Comparison of ENCODE assay signal across 12 cellular contexts in genomic region chr14:105400016-105400415, GRCh38. TPM values are rescaled to one million over a fixed set of nuclear protein-coding genes. Genes with fewer than 3 reads are reported as not detected.
DNase-seq lines count a peak whose midpoint lies in the region; ATAC-seq and TF ChIP-seq lines count a peak whose summit lies in the region.
"Had no signal": no experiment of that assay in that cellular context is flagged by ENCODE, and none has a peak within 500 bp of the region (broad histone marks: within the 10 kb centered on the region; RNA-seq: fewer than 3 reads in every experiment).

No MANE protein-coding gene starts in this region.

- H4K8ac ChIP-seq in mesendoderm (ENCODE audit: low read depth, low read length), result no peak overlapping the region

- H3K4me2 ChIP-seq in GM23248 (ENCODE audit: unreplicated experiment) (no peak overlapping the region), mesendoderm (ENCODE audit: low read length) (no peak overlapping the region)

- no peaks in the 10 kb centered on the region for H3K27me3 ChIP-seq in CD4-positive, alpha-beta memory T cell (ENCODE audit: insufficient read depth, low read length)
- H3K27me3 ChIP-seq in GM23248 (replicated peaks; ENCODE audit: insufficient read depth) (no peaks in the 10 kb centered on the region), prostate gland (replicated peaks; ENCODE audit: insufficient read depth) (no peaks in the 10 kb centered on the region), mesendoderm (ENCODE audit: insufficient read depth, low read length, poor library complexity) (no peaks in the 10 kb centered on the region)
- H3K27me3 ChIP-seq: foreskin keratinocyte, transverse colon had no signal

- H4K20me1 ChIP-seq in GM23248 (ENCODE audit: insufficient read depth), result no peaks in the 10 kb centered on the region

- H3K79me2 ChIP-seq in GM23248 (ENCODE audit: insufficient read depth) (peaks cover 20% of the 10 kb centered on the region; the same call in 1 of the 2 replicates), mesendoderm (ENCODE audit: control insufficient read depth, insufficient read depth, low read length) (no peaks in the 10 kb centered on the region)

- no peak overlapping the region for H3K4me3 ChIP-seq in CD4-positive, alpha-beta memory T cell (ENCODE audit: low read length in 2 of 2)
- H3K4me3 ChIP-seq in GM23248 (peak overlapping the region; percentile 97; the same call in 1 of the 2 replicates), prostate gland (no peak overlapping the region), mesendoderm (ENCODE audit: low read length) (no peak overlapping the region)

- H3K27me3 Mint-ChIP-seq in CD4-positive, alpha-beta memory T cell, result no peaks in the 10 kb centered on the region
- H3K27me3 Mint-ChIP-seq in activated T-helper 17 cell treated with anti-CD3 and anti-CD28 coated beads, Interleukin-2, amount 50 U/mL, for 72 hours, result no peaks in the 10 kb centered on the region
- no peaks in the 10 kb centered on the region for H3K27me3 Mint-ChIP-seq in naive thymus-derived CD8-positive, alpha-beta T cell

- peak overlapping the region in 7 of 8 donors; percentile 0 to 84 (median 21) for H3K4me3 Mint-ChIP-seq in CD4-positive, alpha-beta memory T cell
- H3K4me3 Mint-ChIP-seq in activated T-helper 17 cell treated with anti-CD3 and anti-CD28 coated beads, Interleukin-2, amount 50 U/mL, for 72 hours, result peak overlapping the region; percentile 72
- H3K4me3 Mint-ChIP-seq in naive thymus-derived CD8-positive, alpha-beta T cell, result peak overlapping the region in 9 of 10 donors; percentile 13 to 89 (median 78)

- no peak overlapping the region for H3K18ac ChIP-seq in mesendoderm (ENCODE audit: low read length)

- peaks cover 0 to 25% (median 8%) of the 10 kb centered on the region in 8 donors for H3K9me3 Mint-ChIP-seq in CD4-positive, alpha-beta memory T cell
- peaks cover 9% of the 10 kb centered on the region for H3K9me3 Mint-ChIP-seq in activated T-helper 17 cell treated with anti-CD3 and anti-CD28 coated beads, Interleukin-2, amount 50 U/mL, for 72 hours
- peaks cover 0 to 35% (median 13%) of the 10 kb centered on the region in 9 donors for H3K9me3 Mint-ChIP-seq in naive thymus-derived CD8-positive, alpha-beta T cell

- TF ChIP-seq CTCF in prostate gland (IDR thresholded peaks at IDR 0.05), result no peak

- peaks cover 8 to 25% (median 15%) of the 10 kb centered on the region in 4 donors for H3K4me1 Mint-ChIP-seq in CD4-positive, alpha-beta memory T cell
- peaks cover 10% of the 10 kb centered on the region for H3K4me1 Mint-ChIP-seq in activated T-helper 17 cell treated with anti-CD3 and anti-CD28 coated beads, Interleukin-2, amount 50 U/mL, for 72 hours
- H3K4me1 Mint-ChIP-seq in naive thymus-derived CD8-positive, alpha-beta T cell, result peaks cover 15 to 43% (median 39%) of the 10 kb centered on the region in 4 donors

- intact Hi-C loops in CD4-positive, alpha-beta memory T cell (cut with micrococcal nuclease), result no loop called here
- intact Hi-C loops in prostate gland (cut with DNase I), result no loop called here

- no peak overlapping the region for H2BK15ac ChIP-seq in mesendoderm (replicated peaks; ENCODE audit: low read depth)

- no peak for TF ChIP-seq POLR2A in prostate gland (IDR thresholded peaks at IDR 0.05)

- H2AFZ ChIP-seq in GM23248, result no peak overlapping the region

- no peaks in the 10 kb centered on the region for H3K9me3 ChIP-seq in CD4-positive, alpha-beta memory T cell (ENCODE audit: control insufficient read depth in 1 of 2, low read length in 2 of 2)
- no peaks in the 10 kb centered on the region for H3K9me3 ChIP-seq in GM23248 (ENCODE audit: low read depth)
- H3K9me3 ChIP-seq in prostate gland, result no peaks in the 10 kb centered on the region
- H3K9me3 ChIP-seq: transverse colon had no signal

- H3K27ac Mint-ChIP-seq in CD4-positive, alpha-beta memory T cell, result peak overlapping the region in 2 of 7 donors; percentile 55 to 76
- peak overlapping the region; percentile 34 for H3K27ac Mint-ChIP-seq in activated T-helper 17 cell treated with anti-CD3 and anti-CD28 coated beads, Interleukin-2, amount 50 U/mL, for 72 hours
- H3K27ac Mint-ChIP-seq in naive thymus-derived CD8-positive, alpha-beta T cell, result peak overlapping the region in 5 of 10 donors; percentile 48 to 72 (median 60)

- H3K36me3 Mint-ChIP-seq in CD4-positive, alpha-beta memory T cell, result peaks cover 13 to 15% of the 10 kb centered on the region in 2 donors
- H3K36me3 Mint-ChIP-seq in activated T-helper 17 cell treated with anti-CD3 and anti-CD28 coated beads, Interleukin-2, amount 50 U/mL, for 72 hours (ENCODE audit: low read depth), result peaks cover 18% of the 10 kb centered on the region
- H3K36me3 Mint-ChIP-seq in naive thymus-derived CD8-positive, alpha-beta T cell, result peaks cover 12 to 20% (median 12%) of the 10 kb centered on the region in 3 donors

- no peak for DNase-seq in CD4-positive, alpha-beta memory T cell
- DNase-seq in GM23248 (no peak), prostate gland (ENCODE audit: low spot score) (no peak), GM03348 (ENCODE audit: low spot score) (no peak), mesendoderm (no peak)
- DNase-seq in naive thymus-derived CD8-positive, alpha-beta T cell, result no peak
- DNase-seq: effector CD4-positive, alpha-beta T cell; foreskin keratinocyte; NCI-H2171 treated with DMSO at 0.1 percent for 48 hours; transverse colon had no signal

- H3K56ac ChIP-seq in mesendoderm (ENCODE audit: low read length), result no peak overlapping the region

- CTCF ChIA-PET in CD4-positive, alpha-beta memory T cell (lab: Charles Lee; ENCODE audit: partially characterized antibody), result no interaction called here

- H3K27ac ChIP-seq in CD4-positive, alpha-beta memory T cell (ENCODE audit: low read depth, low read length), result no peak overlapping the region
- H3K27ac ChIP-seq in GM23248 (no peak overlapping the region), prostate gland (no peak overlapping the region), mesendoderm (ENCODE audit: low read depth, low read length) (no peak overlapping the region)
- H3K27ac ChIP-seq: foreskin keratinocyte had no signal

- H4K5ac ChIP-seq in mesendoderm (ENCODE audit: low read length), result no peak overlapping the region

- ATAC-seq in activated T-helper 17 cell treated with anti-CD3 and anti-CD28 coated beads, Interleukin-2, amount 50 U/mL, for 72 hours (replicated peaks), result no peak
- no peak for ATAC-seq in naive thymus-derived CD8-positive, alpha-beta T cell
- ATAC-seq in HG03039 (IDR thresholded peaks at IDR 0.05; ENCODE audit: unreplicated experiment), result no peak
- ATAC-seq: foreskin keratinocyte had no signal

- in situ Hi-C loops in GM23248 (cut with MboI), result no loop called here

- 96 to 100% methylated on average over 9 of the region's 9 CpGs for whole genome bisulfite sequencing in GM23248 (ENCODE audit: low coverage in 1 of 2, low lambda C conversion rate in 2 of 2, missing lambda C conversion rate in 2 of 2), 2 experiments
- WGBS in prostate gland, result 96% methylated on average over 9 of the region's 9 CpGs
- WGBS in mesendoderm (ENCODE audit: extremely low coverage, insufficient coverage, low lambda C conversion rate), result no CpG with 5 or more reads among the region's 9 CpGs

- peaks cover 28% of the 10 kb centered on the region for H3K4me1 ChIP-seq in CD4-positive, alpha-beta memory T cell (ENCODE audit: insufficient read depth, low read length)
- H3K4me1 ChIP-seq in GM23248 (ENCODE audit: insufficient read depth) (peaks cover 15% of the 10 kb centered on the region), prostate gland (replicated peaks) (peaks cover 8% of the 10 kb centered on the region), mesendoderm (ENCODE audit: control insufficient read depth, low read depth, low read length) (no peaks in the 10 kb centered on the region)
- H3K4me1 ChIP-seq: foreskin keratinocyte had no signal

- no peak overlapping the region for H3K23ac ChIP-seq in mesendoderm (ENCODE audit: low read length)

- H2AK5ac ChIP-seq in mesendoderm (ENCODE audit: low read length), result no peak overlapping the region

- H3K9me2 ChIP-seq in GM23248 (ENCODE audit: insufficient read depth), result no peaks in the 10 kb centered on the region

- no peak overlapping the region for H2BK120ac ChIP-seq in mesendoderm (ENCODE audit: low read depth, low read length)

- no peaks in the 10 kb centered on the region for H3F3A ChIP-seq in GM23248 (ENCODE audit: insufficient read depth)

- H3K4ac ChIP-seq in mesendoderm (ENCODE audit: low read depth, low read length), result no peak overlapping the region

- H3K9ac ChIP-seq in GM23248 (no peak overlapping the region), mesendoderm (ENCODE audit: low read length) (no peak overlapping the region)

- H3K79me1 ChIP-seq in mesendoderm (ENCODE audit: low read length), result no peaks in the 10 kb centered on the region

- POLR2A ChIA-PET in CD4-positive, alpha-beta memory T cell (lab: Charles Lee; ENCODE audit: partially characterized antibody), result interaction anchor here (0.8 to 2.6 kb wide), 4 partner anchors 10 to 89 kb away, joined by 3 to 7 read pairs (median 4); no protein-coding TSS in a partner anchor
- POLR2A ChIA-PET in naive thymus-derived CD8-positive, alpha-beta T cell (lab: Charles Lee), result interaction anchor here (0.6 to 4.6 kb wide), 4 partner anchors 10 to 535 kb away, joined by 3 to 30 read pairs (median 4); partner anchors contain the start of gene TEDC1

- peaks cover 7% of the 10 kb centered on the region for H3K36me3 ChIP-seq in CD4-positive, alpha-beta memory T cell (ENCODE audit: insufficient read depth, low read length)
- H3K36me3 ChIP-seq in GM23248 (ENCODE audit: low read depth) (peaks cover 10% of the 10 kb centered on the region; the same call in 1 of the 2 replicates), prostate gland (no peaks in the 10 kb centered on the region), mesendoderm (ENCODE audit: control insufficient read depth, insufficient read depth, low read length) (no peaks in the 10 kb centered on the region)

- no peak overlapping the region for H2BK5ac ChIP-seq in mesendoderm (ENCODE audit: low read length)

RNA-seq across cellular contexts. Expression of gene TEX22, which starts 1.7 kb away (rescaled TPM):
- total RNA-seq in CD4-positive, alpha-beta memory T cell, result 1 to 10 TPM; 4.7 to 7.5 TPM
- not detected for polyA plus RNA-seq in CD4-positive, alpha-beta memory T cell
- total RNA-seq in GM23248 (2014; rRNA removed; shearing (Covaris generic)), result 0.13 and 0.43 TPM in 2 replicates
- 0.27 and 0.46 TPM in 2 replicates for polyA plus RNA-seq in GM23248 (2016; fragmentation: Nextera tagmentation; extraction: Ambion mirVana)
- 1 to 10 TPM in 1 of 2 donors, under 1 TPM in 1; 0.95 to 3.7 TPM for total RNA-seq in activated T-helper 17 cell treated with anti-CD3 and anti-CD28 coated beads, Interleukin-2, amount 50 U/mL, for 72 hours
- total RNA-seq in naive thymus-derived CD8-positive, alpha-beta T cell, result 1 to 10 TPM; 7.5 to 8.2 TPM
- under 1 TPM in 2 of 3 donors, not detected in 1; 0.09 to 0.15 TPM for polyA plus RNA-seq in naive thymus-derived CD8-positive, alpha-beta T cell
- under 1 TPM; 0.57 to 0.73 TPM for total RNA-seq in prostate gland
- 0.04 TPM for polyA plus RNA-seq in mesendoderm (2013, experiment 1 of 2)
- polyA plus RNA-seq in mesendoderm (2013, experiment 2 of 2), result 0.04 TPM

RNA-seq across cellular contexts. Expression of gene MTA1, which starts 19.6 kb away (rescaled TPM):
- 100 to 1,000 TPM; 122 to 123 TPM for total RNA-seq in CD4-positive, alpha-beta memory T cell
- polyA plus RNA-seq in CD4-positive, alpha-beta memory T cell, result 1 to 10 TPM; 1.5 to 6.0 TPM
- 37.0 and 50.3 TPM in 2 replicates for total RNA-seq in GM23248 (2014; rRNA removed; shearing (Covaris generic))
- polyA plus RNA-seq in GM23248 (2016; fragmentation: Nextera tagmentation; extraction: Ambion mirVana), result 8.1 and 9.6 TPM in 2 replicates
- total RNA-seq in activated T-helper 17 cell treated with anti-CD3 and anti-CD28 coated beads, Interleukin-2, amount 50 U/mL, for 72 hours, result 100 to 1,000 TPM in 1 of 2 donors, 10 to 100 TPM in 1; 99.4 to 144 TPM
- total RNA-seq in naive thymus-derived CD8-positive, alpha-beta T cell, result 100 to 1,000 TPM; 139 to 142 TPM
- polyA plus RNA-seq in naive thymus-derived CD8-positive, alpha-beta T cell, result 1 to 10 TPM; 3.1 to 6.5 (median 3.6) TPM
- total RNA-seq in prostate gland, result 100 to 1,000 TPM in 1 of 2 donors, 10 to 100 TPM in 1; 58.9 to 155 TPM
- 125 TPM for polyA plus RNA-seq in mesendoderm (2013, experiment 1 of 2)
- 136 TPM for polyA plus RNA-seq in mesendoderm (2013, experiment 2 of 2)

Comparison
In these comparisons a context has a peak if more than half of its experiments do, and no peak if none do; other contexts are left out.
1. H3K4me3 Mint-ChIP-seq: peak in every context shown above with its lines; median percentile 78 in naive thymus-derived CD8-positive, alpha-beta T cell; 72 in activated T-helper 17 cell treated with anti-CD3 and anti-CD28 coated beads, Interleukin-2, amount 50 U/mL, for 72 hours; 21 in CD4-positive, alpha-beta memory T cell.